20 cellular contexts compared by ENCODE assay signal in genomic region chr20:36526521-36527011, GRCh38. TPM values are rescaled to one million over a fixed set of nuclear protein-coding genes. Genes with fewer than 3 reads are reported as not detected.
DNase-seq lines count a peak whose midpoint lies in the region; ATAC-seq and TF ChIP-seq lines count a peak whose summit lies in the region.
"Had no signal": no experiment of that assay in that cellular context is flagged by ENCODE, and none has a peak within 500 bp of the region (broad histone marks: within the 10 kb centered on the region; RNA-seq: fewer than 3 reads in every experiment).

No MANE protein-coding gene starts in this region.

- intact Hi-C loops in transverse colon (cut with DNase I; ENCODE audit: low total_unique reads), result no loop called here

- TF ChIP-seq EP300 in transverse colon (IDR thresholded peaks at IDR 0.05; ENCODE audit: low read depth), result no peak

- ATAC-seq in T-helper 17 cell (no peak), GM21390 (IDR thresholded peaks at IDR 0.05; ENCODE audit: unreplicated experiment) (no peak)
- ATAC-seq: activated CD8-positive, alpha-beta memory T cell treated with anti-CD3 and anti-CD28 coated beads, Interleukin-2, amount 10 ng/mL, durations not matched to agents 7 days and 5 days; natural killer cell had no signal

- in situ Hi-C loops in transverse colon (cut with MboI; ENCODE audit: low pct_ligation_motif_present in 1 of 4, low pct_unique_long_range_greater_than_20kb in 1 of 4, low sequenced_read_pairs in 3 of 4), result no loop called here

- DNase-seq in T-helper 17 cell (no peak), endodermal cell (no peak), osteoblast (ENCODE audit: insufficient read length, low spot score, missing footprints) (peak; percentile 19), transverse colon (no peak), COLO829 (ENCODE audit: low spot score) (no peak), HFFc6 (no peak)
- DNase-seq: activated CD4-positive, alpha-beta T cell treated with anti-CD3 and anti-CD28 coated beads for 4 hours; activated CD8-positive, alpha-beta memory T cell treated with anti-CD3 and anti-CD28 coated beads, Interleukin-2, amount 10 ng/mL, durations not matched to agents 7 days and 5 days; BE2C; effector CD8-positive, alpha-beta T cell; EL; GM23248; mammary epithelial cell; natural killer cell; NCI-H1105 treated with DMSO at 0.1 percent for 48 hours; NCI-H524; RPMI8226; stimulated activated CD4-positive, alpha-beta T cell treated with anti-CD3 and anti-CD28 coated beads, Interleukin-12 subunit alpha, Interleukin-12 subunit beta, amount 100 ng/mL, for 4 hours; thyroid gland had no signal

- H3K27me3 ChIP-seq in endodermal cell (ENCODE audit: control insufficient read depth, insufficient read depth, low read length, poor library complexity, severe bottlenecking) (no peaks in the 10 kb centered on the region), osteoblast (ENCODE audit: insufficient read depth, low read length) (no peaks in the 10 kb centered on the region), transverse colon (no peaks in the 10 kb centered on the region)
- H3K27me3 ChIP-seq: BE2C, thyroid gland had no signal

- no peak overlapping the region for H3K9ac ChIP-seq in endodermal cell (ENCODE audit: extremely low read depth, low read length, poor library complexity, severe bottlenecking)
- H3K9ac ChIP-seq: GM23248 had no signal

- TF ChIP-seq POLR2A in transverse colon (IDR thresholded peaks at IDR 0.05), result no peak

- no peak for TF ChIP-seq CTCF in endodermal cell (conservative IDR thresholded peaks at IDR 0.05)
- TF ChIP-seq CTCF in osteoblast (IDR thresholded peaks at IDR 0.05; ENCODE audit: extremely low read depth, low read depth, low read length), result no peak
- TF ChIP-seq CTCF in transverse colon (IDR thresholded peaks at IDR 0.05), result no peak
- TF ChIP-seq CTCF in HFFc6 (IDR thresholded peaks at IDR 0.05), result no peak

- H3K9me3 Mint-ChIP-seq in endodermal cell (no peaks in the 10 kb centered on the region), HFFc6 (no peaks in the 10 kb centered on the region)
- H3K9me3 Mint-ChIP-seq: natural killer cell had no signal

- H3K27me3 Mint-ChIP-seq in T-helper 17 cell, result no peaks in the 10 kb centered on the region
- H3K27me3 Mint-ChIP-seq in endodermal cell (ENCODE audit: insufficient read depth), result no peaks in the 10 kb centered on the region
- H3K27me3 Mint-ChIP-seq in HFFc6 (ENCODE audit: insufficient read depth), result peaks cover 10% of the 10 kb centered on the region
- H3K27me3 Mint-ChIP-seq: activated CD8-positive, alpha-beta memory T cell treated with anti-CD3 and anti-CD28 coated beads, Interleukin-2, amount 10 ng/mL, durations not matched to agents 7 days and 5 days had no signal

- H4K20me1 ChIP-seq in osteoblast (ENCODE audit: insufficient read depth, low read length), result peaks cover 27% of the 10 kb centered on the region

- peaks cover 1% of the 10 kb centered on the region for H3K36me3 Mint-ChIP-seq in T-helper 17 cell (ENCODE audit: low read depth)
- H3K36me3 Mint-ChIP-seq in endodermal cell (ENCODE audit: low read depth), result peaks cover 44% of the 10 kb centered on the region
- peaks cover 34% of the 10 kb centered on the region for H3K36me3 Mint-ChIP-seq in HFFc6 (ENCODE audit: low read depth)
- H3K36me3 Mint-ChIP-seq: activated CD8-positive, alpha-beta memory T cell treated with anti-CD3 and anti-CD28 coated beads, Interleukin-2, amount 10 ng/mL, durations not matched to agents 7 days and 5 days; natural killer cell had no signal

- H3K4me3 ChIP-seq in endodermal cell (ENCODE audit: low read length), result no peak overlapping the region
- no peak overlapping the region for H3K4me3 ChIP-seq in osteoblast (ENCODE audit: insufficient read depth, low read length)
- H3K4me3 ChIP-seq in transverse colon, result no peak overlapping the region
- H3K4me3 ChIP-seq: GM23248, thyroid gland had no signal

- H3K27ac Mint-ChIP-seq in T-helper 17 cell (no peak overlapping the region), endodermal cell (peak overlapping the region; percentile 17), HFFc6 (no peak overlapping the region)
- H3K27ac Mint-ChIP-seq: activated CD8-positive, alpha-beta memory T cell treated with anti-CD3 and anti-CD28 coated beads, Interleukin-2, amount 10 ng/mL, durations not matched to agents 7 days and 5 days had no signal

- WGBS in endodermal cell (ENCODE audit: insufficient coverage in 1 of 2, insufficient read length in 1 of 2), 2 experiments, result 95 to 96% methylated on average over 23 to 29 of the region's 29 CpGs
- WGBS in transverse colon (ENCODE audit: low coverage in 1 of 2), 2 donors, result 93% methylated on average over 29 of the region's 29 CpGs; no CpG with 5 or more reads in 1 of the 2 donors

- H3K9me3 ChIP-seq in T-helper 17 cell (ENCODE audit: control insufficient read depth, low read length, poor library complexity, severe bottlenecking) (no peaks in the 10 kb centered on the region), endodermal cell (ENCODE audit: control insufficient read depth, low read length) (no peaks in the 10 kb centered on the region), osteoblast (ENCODE audit: low read depth, low read length) (no peaks in the 10 kb centered on the region), transverse colon (no peaks in the 10 kb centered on the region)
- H3K9me3 ChIP-seq: BE2C, thyroid gland had no signal

- H3K4me3 Mint-ChIP-seq in T-helper 17 cell, result peak overlapping the region; percentile 12
- no peak overlapping the region for H3K4me3 Mint-ChIP-seq in endodermal cell
- H3K4me3 Mint-ChIP-seq in HFFc6, result no peak overlapping the region
- H3K4me3 Mint-ChIP-seq: activated CD8-positive, alpha-beta memory T cell treated with anti-CD3 and anti-CD28 coated beads, Interleukin-2, amount 10 ng/mL, durations not matched to agents 7 days and 5 days; natural killer cell had no signal

- H3K36me3 ChIP-seq in endodermal cell (ENCODE audit: control insufficient read depth, insufficient read depth, low read length), result peaks cover 54% of the 10 kb centered on the region
- H3K36me3 ChIP-seq in osteoblast (ENCODE audit: insufficient read depth, low read length), result peaks cover 74% of the 10 kb centered on the region
- peaks cover 0 to 28% (median 15%) of the 10 kb centered on the region in 4 donors for H3K36me3 ChIP-seq in transverse colon

- H2AFZ ChIP-seq in osteoblast (ENCODE audit: low read length), result no peak overlapping the region
- H2AFZ ChIP-seq: GM23248 had no signal

- H3K4me1 ChIP-seq in endodermal cell (ENCODE audit: control insufficient read depth, insufficient read depth, low read length) (no peaks in the 10 kb centered on the region), osteoblast (ENCODE audit: insufficient read depth, low read length) (no peaks in the 10 kb centered on the region), transverse colon (peaks cover 0 to 4% (median 0%) of the 10 kb centered on the region in 4 donors)

- no peak overlapping the region for H3K4me2 ChIP-seq in osteoblast (ENCODE audit: insufficient read depth, low read length)

- no peak overlapping the region for H3K27ac ChIP-seq in endodermal cell (ENCODE audit: low read depth, low read length)
- H3K27ac ChIP-seq in osteoblast (ENCODE audit: low read depth, low read length), result no peak overlapping the region
- H3K27ac ChIP-seq in transverse colon, result peak overlapping the region; percentile 41 to 82 (median 52)
- H3K27ac ChIP-seq: GM23248, thyroid gland had no signal

- peaks cover 33% of the 10 kb centered on the region for H3K79me2 ChIP-seq in osteoblast (ENCODE audit: insufficient read depth, low read length)

- H3K4me1 Mint-ChIP-seq in T-helper 17 cell (peaks cover 1% of the 10 kb centered on the region), endodermal cell (peaks cover 10% of the 10 kb centered on the region), HFFc6 (ENCODE audit: low read depth) (peaks cover 7% of the 10 kb centered on the region)
- H3K4me1 Mint-ChIP-seq: activated CD8-positive, alpha-beta memory T cell treated with anti-CD3 and anti-CD28 coated beads, Interleukin-2, amount 10 ng/mL, durations not matched to agents 7 days and 5 days; natural killer cell had no signal

RNA-seq across cellular contexts. Expression of gene MYL9, which starts 14.8 kb away (rescaled TPM):
- total RNA-seq in T-helper 17 cell (100 to 1,000 TPM in 1 of 2 donors, 1 to 10 TPM in 1; 3.4 to 125 TPM), endodermal cell (100 to 1,000 TPM; 264 to 284 TPM), osteoblast (135 and 141 TPM in 2 replicates), transverse colon (100 to 1,000 TPM; 156 to 974 (median 332) TPM)
- 186 TPM for polyA plus RNA-seq in endodermal cell (2013, experiment 1 of 2)
- polyA plus RNA-seq in endodermal cell (2013, experiment 2 of 2), result 220 TPM
- 1,000 to 10,000 TPM; 1,181 to 1,631 (median 1,227) TPM for total RNA-seq in HFFc6 (2021; fragmentation: NEBNext Ultra II Directional; extraction: Animal tissue kit (Norgen Biotek cat#: 25700))

RNA-seq across cellular contexts. Expression of gene TGIF2, which starts 46.8 kb away (rescaled TPM):
- total RNA-seq in T-helper 17 cell (10 to 100 TPM; 32.8 to 38.5 TPM), endodermal cell (10 to 100 TPM; 33.4 to 39.0 TPM), osteoblast (9.7 and 10.9 TPM in 2 replicates), transverse colon (100 to 1,000 TPM in 1 of 4 donors, 1 to 10 TPM in 2, under 1 TPM in 1; 0.75 to 130 (median 3.9) TPM)
- polyA plus RNA-seq in endodermal cell (2013, experiment 1 of 2), result 35.6 TPM
- polyA plus RNA-seq in endodermal cell (2013, experiment 2 of 2), result 33.7 TPM
- total RNA-seq in HFFc6 (2021; fragmentation: NEBNext Ultra II Directional; extraction: Animal tissue kit (Norgen Biotek cat#: 25700)), result 10 to 100 TPM in 1 of 6 experiments, 1 to 10 TPM in 5; 5.5 to 12.0 (median 7.7) TPM

Comparison
In these comparisons a context has a peak if more than half of its experiments do, and no peak if none do; other contexts are left out.
1. H3K27ac ChIP-seq: peak in transverse colon (4 of 4); none in endodermal cell (single experiment) and osteoblast (single experiment).